18 cellular contexts compared by ENCODE assay signal in genomic region chr2:8480936-8481335, GRCh38.
DNase-seq lines count a peak whose midpoint lies in the region; ATAC-seq and TF ChIP-seq lines count a peak whose summit lies in the region.
"Had no signal": no experiment of that assay in that cellular context is flagged by ENCODE, and none has a peak within 500 bp of the region (broad histone marks: within the 10 kb centered on the region; RNA-seq: fewer than 3 reads in every experiment).

No MANE protein-coding gene starts in this region.

- H3K4me3 ChIP-seq in right atrium auricular region = no peak overlapping the region
- H3K4me3 ChIP-seq in mammary epithelial cell (replicated peaks in 1 of 3; ENCODE audit: insufficient read depth in 1 of 3, low read depth in 2 of 3, low read length in 3 of 3) = no peak overlapping the region
- H3K4me3 ChIP-seq in Caco-2 (ENCODE audit: low read depth, low read length) = no peak overlapping the region
- H3K4me3 ChIP-seq: colonic mucosa, GM23338, right lobe of liver had no signal

- no TSS peak for BruUV-seq in mammary epithelial cell (replicated peaks; lab: Mats Ljungman, UMichigan)
- no TSS peak for BruUV-seq in Caco-2 (replicated peaks; lab: Mats Ljungman, UMichigan)

- H3K36me3 ChIP-seq in right atrium auricular region (no peaks in the 10 kb centered on the region), mammary epithelial cell (ENCODE audit: insufficient read depth, low read length) (no peaks in the 10 kb centered on the region), Caco-2 (ENCODE audit: control insufficient read depth, insufficient read depth, low read length) (no peaks in the 10 kb centered on the region)
- H3K36me3 ChIP-seq: colonic mucosa, right lobe of liver had no signal

- CTCF ChIA-PET in mammary epithelial cell (lab: Charles Lee; ENCODE audit: low non-redundant PET) (interaction anchor here (0.6 kb wide), 1 partner anchor 144 kb away, joined by 5 read pairs; no protein-coding TSS in a partner anchor), Caco-2 (lab: Charles Lee) (no interaction called here)

- in situ Hi-C loops in mammary epithelial cell (cut with MboI; ENCODE audit: low sequenced_read_pairs in 2 of 2) = no loop called here

- POLR2A ChIA-PET in Caco-2 (lab: Charles Lee) = no interaction called here

- H3K79me2 ChIP-seq in mammary epithelial cell (ENCODE audit: insufficient read depth, low read length) = no peaks in the 10 kb centered on the region

- peak; percentile 10 for DNase-seq in left cardiac atrium
- DNase-seq in right atrium auricular region (ENCODE audit: low spot score) = no peak
- DNase-seq in T-helper 17 cell = no peak
- peak; percentile 41 for DNase-seq in epidermal melanocyte (ENCODE audit: insufficient read length, low spot score)
- no peak for DNase-seq in mammary epithelial cell
- no peak for DNase-seq in HCEC 1CT
- no peak for DNase-seq in osteocyte (ENCODE audit: extremely low spot score, unreplicated experiment)
- no peak for DNase-seq in Caco-2
- DNase-seq: colonic mucosa, DND-41, NCI-H2227 treated with DMSO at 0.1 percent for 48 hours, NCI-H82, occipital lobe, trophoblast cell had no signal

- TF ChIP-seq CTCF in right atrium auricular region (IDR thresholded peaks at IDR 0.05) = no peak
- no peak for TF ChIP-seq CTCF in mammary epithelial cell (conservative IDR thresholded peaks at IDR 0.05 in 1 of 2, IDR thresholded peaks at IDR 0.05 in 1 of 2; ENCODE audit: extremely low read depth in 1 of 2, insufficient read depth in 1 of 2, low read depth in 1 of 2, low read length in 2 of 2)
- no peak for TF ChIP-seq CTCF in osteocyte (IDR thresholded peaks at IDR 0.05)
- no peak for TF ChIP-seq CTCF in Caco-2 (IDR thresholded peaks at IDR 0.05; ENCODE audit: insufficient read depth in 1 of 2, low read depth in 1 of 2, low read length in 1 of 2, severe bottlenecking in 1 of 2, unreplicated experiment in 1 of 2)

- no peak overlapping the region for H3K9ac ChIP-seq in mammary epithelial cell (ENCODE audit: insufficient read depth, low read length)

- H3K9me3 ChIP-seq in right atrium auricular region = no peaks in the 10 kb centered on the region
- no peaks in the 10 kb centered on the region for H3K9me3 ChIP-seq in T-helper 17 cell (ENCODE audit: control insufficient read depth, low read length, poor library complexity, severe bottlenecking)
- peaks cover 6% of the 10 kb centered on the region for H3K9me3 ChIP-seq in mammary epithelial cell (replicated peaks; ENCODE audit: insufficient read depth, low read length)
- H3K9me3 ChIP-seq in Caco-2 = no peaks in the 10 kb centered on the region
- H3K9me3 ChIP-seq: colonic mucosa, right lobe of liver had no signal

- H3K27me3 Mint-ChIP-seq in T-helper 17 cell = no peaks in the 10 kb centered on the region
- peaks cover 15% of the 10 kb centered on the region for H3K27me3 Mint-ChIP-seq in osteocyte (ENCODE audit: unreplicated experiment)
- no peaks in the 10 kb centered on the region for H3K27me3 Mint-ChIP-seq in Caco-2 (ENCODE audit: insufficient read depth, unreplicated experiment)

- H3K36me3 Mint-ChIP-seq in T-helper 17 cell (ENCODE audit: low read depth) (no peaks in the 10 kb centered on the region), osteocyte (ENCODE audit: unreplicated experiment) (no peaks in the 10 kb centered on the region), Caco-2 (ENCODE audit: insufficient read depth, unreplicated experiment) (no peaks in the 10 kb centered on the region)

- H3K4me1 Mint-ChIP-seq in T-helper 17 cell (peaks cover 80% of the 10 kb centered on the region), osteocyte (ENCODE audit: unreplicated experiment) (no peaks in the 10 kb centered on the region), Caco-2 (ENCODE audit: low read depth, unreplicated experiment) (peaks cover 13% of the 10 kb centered on the region)
- H3K4me1 Mint-ChIP-seq: GM23338 had no signal

- peak overlapping the region; percentile 56 for H3K4me3 Mint-ChIP-seq in T-helper 17 cell
- no peak overlapping the region for H3K4me3 Mint-ChIP-seq in osteocyte (ENCODE audit: unreplicated experiment)
- H3K4me3 Mint-ChIP-seq in Caco-2 (ENCODE audit: unreplicated experiment) = no peak overlapping the region
- H3K4me3 Mint-ChIP-seq: activated naive CD4-positive, alpha-beta T cell treated with anti-CD3 and anti-CD28 coated beads for 36 hours; GM23338 had no signal

- 21% methylated on average over 5 of the region's 5 CpGs for WGBS in mammary epithelial cell (ENCODE audit: low coverage, missing lambda C conversion rate)

- H3K4me1 ChIP-seq in right atrium auricular region (peaks cover 0 to 36% of the 10 kb centered on the region in 2 donors), mammary epithelial cell (ENCODE audit: insufficient read depth, low read length) (no peaks in the 10 kb centered on the region), Caco-2 (peaks cover 14% of the 10 kb centered on the region)

- no peaks in the 10 kb centered on the region for H3K9me3 Mint-ChIP-seq in osteocyte (ENCODE audit: unreplicated experiment)
- H3K9me3 Mint-ChIP-seq in Caco-2 (ENCODE audit: unreplicated experiment) = no peaks in the 10 kb centered on the region
- H3K9me3 Mint-ChIP-seq: activated naive CD4-positive, alpha-beta T cell treated with anti-CD3 and anti-CD28 coated beads for 36 hours; GM23338 had no signal

- no peaks in the 10 kb centered on the region for H4K20me1 ChIP-seq in mammary epithelial cell (ENCODE audit: insufficient read depth, low read length)

- H2AFZ ChIP-seq in mammary epithelial cell (ENCODE audit: low read depth, low read length) = no peak overlapping the region
- H2AFZ ChIP-seq: GM23338 had no signal

- peak overlapping the region; percentile 100 for H3K27ac Mint-ChIP-seq in T-helper 17 cell
- H3K27ac Mint-ChIP-seq in osteocyte (ENCODE audit: unreplicated experiment) = no peak overlapping the region
- no peak overlapping the region for H3K27ac Mint-ChIP-seq in Caco-2 (ENCODE audit: unreplicated experiment)
- H3K27ac Mint-ChIP-seq: GM23338 had no signal

- dilution Hi-C loops in mammary epithelial cell (cut with HindIII; ENCODE audit: low sequenced_read_pairs) = no loop called here

- H3K27me3 ChIP-seq in right atrium auricular region (no peaks in the 10 kb centered on the region), mammary epithelial cell (ENCODE audit: insufficient read depth, low read length) (no peaks in the 10 kb centered on the region), Caco-2 (replicated peaks; ENCODE audit: control insufficient read depth, insufficient read depth, low read length) (no peaks in the 10 kb centered on the region)
- H3K27me3 ChIP-seq: colonic mucosa, right lobe of liver had no signal

- no peak for ATAC-seq in left cardiac atrium
- ATAC-seq in T-helper 17 cell = no peak
- ATAC-seq: GM23338 had no signal

- no peak overlapping the region for H3K27ac ChIP-seq in right atrium auricular region
- H3K27ac ChIP-seq in mammary epithelial cell (ENCODE audit: insufficient read depth, low read depth, low read length) = no peak overlapping the region
- H3K27ac ChIP-seq: colonic mucosa, epithelial cell of prostate, right lobe of liver had no signal

- intact Hi-C loops in left cardiac atrium (cut with DNase I) = no loop called here
- intact Hi-C loops in mammary epithelial cell (cut with micrococcal nuclease) = no loop called here
- intact Hi-C loops in Caco-2 (cut with micrococcal nuclease; ENCODE audit: unreplicated experiment) = no loop called here

- no peak overlapping the region for H3K4me2 ChIP-seq in mammary epithelial cell (ENCODE audit: insufficient read depth, low read depth, low read length)
- H3K4me2 ChIP-seq: GM23338 had no signal

Comparison
In these comparisons a context has a peak if more than half of its experiments do, and no peak if none do; other contexts are left out.
1. DNase-seq: peak in left cardiac atrium (single experiment) and epidermal melanocyte (single experiment); none in right atrium auricular region (single experiment), T-helper 17 cell (0 of 3), mammary epithelial cell (single experiment), HCEC 1CT (single experiment), osteocyte (single experiment) and Caco-2 (0 of 2).